1 cellular context compared by ENCODE assay signal in the genomic region with DNA sequence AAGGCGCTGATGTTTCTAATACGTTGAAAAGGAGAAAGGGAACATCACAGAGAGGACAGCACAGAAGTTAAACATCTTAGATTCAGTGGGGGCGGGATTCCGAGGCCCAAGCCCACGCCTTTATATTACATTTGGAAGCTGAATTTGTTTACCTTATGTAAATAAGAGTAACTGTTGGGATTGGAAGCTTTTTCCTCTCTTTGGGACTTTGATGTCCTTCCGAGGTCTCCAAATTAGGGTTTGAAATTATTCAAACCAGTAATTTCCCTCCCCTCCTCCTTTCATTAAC.
TF ChIP-seq lines count a peak whose summit lies in the region.

No MANE protein-coding gene starts in this region.

TF ChIP-seq in HepG2, 621 proteins besides CTCF, POLR2A, EP300 and RAD21 (continued from another document):
- TF ChIP-seq, protein P1, sequence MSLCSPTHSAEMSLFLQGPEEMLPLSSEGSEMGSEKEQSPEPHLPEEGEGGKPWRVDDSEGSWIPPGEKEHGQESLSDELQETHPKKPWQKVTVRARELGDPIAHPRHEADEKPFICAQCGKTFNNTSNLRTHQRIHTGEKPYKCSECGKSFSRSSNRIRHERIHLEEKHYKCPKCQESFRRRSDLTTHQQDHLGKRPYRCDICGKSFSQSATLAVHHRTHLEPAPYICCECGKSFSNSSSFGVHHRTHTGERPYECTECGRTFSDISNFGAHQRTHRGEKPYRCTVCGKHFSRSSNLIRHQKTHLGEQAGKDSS (CRISPR knock-in tag; IDR thresholded peaks at IDR 0.05; ENCODE audit: borderline replicate concordance, low read depth): no peak; the same call in none of the 2 replicates
- TF ChIP-seq, protein P2, sequence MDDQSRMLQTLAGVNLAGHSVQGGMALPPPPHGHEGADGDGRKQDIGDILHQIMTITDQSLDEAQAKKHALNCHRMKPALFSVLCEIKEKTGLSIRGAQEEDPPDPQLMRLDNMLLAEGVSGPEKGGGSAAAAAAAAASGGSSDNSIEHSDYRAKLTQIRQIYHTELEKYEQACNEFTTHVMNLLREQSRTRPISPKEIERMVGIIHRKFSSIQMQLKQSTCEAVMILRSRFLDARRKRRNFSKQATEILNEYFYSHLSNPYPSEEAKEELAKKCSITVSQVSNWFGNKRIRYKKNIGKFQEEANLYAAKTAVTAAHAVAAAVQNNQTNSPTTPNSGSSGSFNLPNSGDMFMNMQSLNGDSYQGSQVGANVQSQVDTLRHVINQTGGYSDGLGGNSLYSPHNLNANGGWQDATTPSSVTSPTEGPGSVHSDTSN (CRISPR knock-in tag; IDR thresholded peaks at IDR 0.05; ENCODE audit: borderline replicate concordance): 0 out of 2 replicates have a peak, but pooled peaks have one; percentile 3
- TF ChIP-seq ZNF547 (CRISPR knock-in tag; IDR thresholded peaks at IDR 0.05): peak; percentile 29; the same call in 1 of the 2 replicates
- TF ChIP-seq, protein P3, sequence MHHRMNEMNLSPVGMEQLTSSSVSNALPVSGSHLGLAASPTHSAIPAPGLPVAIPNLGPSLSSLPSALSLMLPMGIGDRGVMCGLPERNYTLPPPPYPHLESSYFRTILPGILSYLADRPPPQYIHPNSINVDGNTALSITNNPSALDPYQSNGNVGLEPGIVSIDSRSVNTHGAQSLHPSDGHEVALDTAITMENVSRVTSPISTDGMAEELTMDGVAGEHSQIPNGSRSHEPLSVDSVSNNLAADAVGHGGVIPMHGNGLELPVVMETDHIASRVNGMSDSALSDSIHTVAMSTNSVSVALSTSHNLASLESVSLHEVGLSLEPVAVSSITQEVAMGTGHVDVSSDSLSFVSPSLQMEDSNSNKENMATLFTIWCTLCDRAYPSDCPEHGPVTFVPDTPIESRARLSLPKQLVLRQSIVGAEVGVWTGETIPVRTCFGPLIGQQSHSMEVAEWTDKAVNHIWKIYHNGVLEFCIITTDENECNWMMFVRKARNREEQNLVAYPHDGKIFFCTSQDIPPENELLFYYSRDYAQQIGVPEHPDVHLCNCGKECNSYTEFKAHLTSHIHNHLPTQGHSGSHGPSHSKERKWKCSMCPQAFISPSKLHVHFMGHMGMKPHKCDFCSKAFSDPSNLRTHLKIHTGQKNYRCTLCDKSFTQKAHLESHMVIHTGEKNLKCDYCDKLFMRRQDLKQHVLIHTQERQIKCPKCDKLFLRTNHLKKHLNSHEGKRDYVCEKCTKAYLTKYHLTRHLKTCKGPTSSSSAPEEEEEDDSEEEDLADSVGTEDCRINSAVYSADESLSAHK (CRISPR knock-in tag; IDR thresholded peaks at IDR 0.05; ENCODE audit: borderline replicate concordance): no peak
- TF ChIP-seq ZNF383 (CRISPR knock-in tag; IDR thresholded peaks at IDR 0.05; ENCODE audit: borderline replicate concordance): 0 out of 2 replicates have a peak, but pooled peaks have one; percentile 55
- TF ChIP-seq, protein P4, sequence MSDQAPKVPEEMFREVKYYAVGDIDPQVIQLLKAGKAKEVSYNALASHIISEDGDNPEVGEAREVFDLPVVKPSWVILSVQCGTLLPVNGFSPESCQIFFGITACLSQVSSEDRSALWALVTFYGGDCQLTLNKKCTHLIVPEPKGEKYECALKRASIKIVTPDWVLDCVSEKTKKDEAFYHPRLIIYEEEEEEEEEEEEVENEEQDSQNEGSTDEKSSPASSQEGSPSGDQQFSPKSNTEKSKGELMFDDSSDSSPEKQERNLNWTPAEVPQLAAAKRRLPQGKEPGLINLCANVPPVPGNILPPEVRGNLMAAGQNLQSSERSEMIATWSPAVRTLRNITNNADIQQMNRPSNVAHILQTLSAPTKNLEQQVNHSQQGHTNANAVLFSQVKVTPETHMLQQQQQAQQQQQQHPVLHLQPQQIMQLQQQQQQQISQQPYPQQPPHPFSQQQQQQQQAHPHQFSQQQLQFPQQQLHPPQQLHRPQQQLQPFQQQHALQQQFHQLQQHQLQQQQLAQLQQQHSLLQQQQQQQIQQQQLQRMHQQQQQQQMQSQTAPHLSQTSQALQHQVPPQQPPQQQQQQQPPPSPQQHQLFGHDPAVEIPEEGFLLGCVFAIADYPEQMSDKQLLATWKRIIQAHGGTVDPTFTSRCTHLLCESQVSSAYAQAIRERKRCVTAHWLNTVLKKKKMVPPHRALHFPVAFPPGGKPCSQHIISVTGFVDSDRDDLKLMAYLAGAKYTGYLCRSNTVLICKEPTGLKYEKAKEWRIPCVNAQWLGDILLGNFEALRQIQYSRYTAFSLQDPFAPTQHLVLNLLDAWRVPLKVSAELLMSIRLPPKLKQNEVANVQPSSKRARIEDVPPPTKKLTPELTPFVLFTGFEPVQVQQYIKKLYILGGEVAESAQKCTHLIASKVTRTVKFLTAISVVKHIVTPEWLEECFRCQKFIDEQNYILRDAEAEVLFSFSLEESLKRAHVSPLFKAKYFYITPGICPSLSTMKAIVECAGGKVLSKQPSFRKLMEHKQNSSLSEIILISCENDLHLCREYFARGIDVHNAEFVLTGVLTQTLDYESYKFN (CRISPR knock-in tag; conservative IDR thresholded peaks at IDR 0.05): peak; percentile 12; the same call in 1 of the 2 replicates
- TF ChIP-seq SMARCC2 (IDR thresholded peaks at IDR 0.05): no peak
- TF ChIP-seq SPEN (CRISPR knock-in tag; IDR thresholded peaks at IDR 0.05; ENCODE audit: low read depth): 0 out of 2 replicates have a peak, but pooled peaks have one; percentile 2
- no peak for TF ChIP-seq MIER2 (CRISPR knock-in tag; IDR thresholded peaks at IDR 0.05)
- 0 out of 2 replicates have a peak, but pooled peaks have one; percentile 21 for TF ChIP-seq ZSCAN31 (CRISPR knock-in tag; IDR thresholded peaks at IDR 0.05; ENCODE audit: low read depth)
- TF ChIP-seq, protein P5, sequence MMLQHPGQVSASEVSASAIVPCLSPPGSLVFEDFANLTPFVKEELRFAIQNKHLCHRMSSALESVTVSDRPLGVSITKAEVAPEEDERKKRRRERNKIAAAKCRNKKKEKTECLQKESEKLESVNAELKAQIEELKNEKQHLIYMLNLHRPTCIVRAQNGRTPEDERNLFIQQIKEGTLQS (CRISPR knock-in tag; IDR thresholded peaks at IDR 0.05): no peak
- 0 out of 2 replicates have a peak, but pooled peaks have one; percentile 2 for TF ChIP-seq THYN1 (CRISPR knock-in tag; IDR thresholded peaks at IDR 0.05; ENCODE audit: borderline replicate concordance, low read depth)
- no peak for TF ChIP-seq RBFOX2 (IDR thresholded peaks at IDR 0.05; ENCODE audit: low read depth, low read length)
- TF ChIP-seq ZFX (CRISPR knock-in tag; IDR thresholded peaks at IDR 0.05; ENCODE audit: low read depth): peak; percentile 21; the same call in 1 of the 2 replicates
- no peak for TF ChIP-seq HNRNPLL (IDR thresholded peaks at IDR 0.05; ENCODE audit: low read depth, low read length, poor library complexity, severe bottlenecking)
- TF ChIP-seq, protein P6, sequence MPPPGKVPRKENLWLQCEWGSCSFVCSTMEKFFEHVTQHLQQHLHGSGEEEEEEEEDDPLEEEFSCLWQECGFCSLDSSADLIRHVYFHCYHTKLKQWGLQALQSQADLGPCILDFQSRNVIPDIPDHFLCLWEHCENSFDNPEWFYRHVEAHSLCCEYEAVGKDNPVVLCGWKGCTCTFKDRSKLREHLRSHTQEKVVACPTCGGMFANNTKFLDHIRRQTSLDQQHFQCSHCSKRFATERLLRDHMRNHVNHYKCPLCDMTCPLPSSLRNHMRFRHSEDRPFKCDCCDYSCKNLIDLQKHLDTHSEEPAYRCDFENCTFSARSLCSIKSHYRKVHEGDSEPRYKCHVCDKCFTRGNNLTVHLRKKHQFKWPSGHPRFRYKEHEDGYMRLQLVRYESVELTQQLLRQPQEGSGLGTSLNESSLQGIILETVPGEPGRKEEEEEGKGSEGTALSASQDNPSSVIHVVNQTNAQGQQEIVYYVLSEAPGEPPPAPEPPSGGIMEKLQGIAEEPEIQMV (CRISPR knock-in tag; IDR thresholded peaks at IDR 0.05; ENCODE audit: low read depth): no peak; the same call in 1 of the 2 replicates
- 0 out of 2 replicates have a peak, but pooled peaks have one; percentile 25 for TF ChIP-seq GLI4 (CRISPR knock-in tag; IDR thresholded peaks at IDR 0.05; ENCODE audit: borderline replicate concordance)
- TF ChIP-seq CEBPG (CRISPR knock-in tag; IDR thresholded peaks at IDR 0.05): no peak
- TF ChIP-seq NR1H2 (CRISPR knock-in tag; IDR thresholded peaks at IDR 0.05; ENCODE audit: borderline replicate concordance, low read depth): no peak
- TF ChIP-seq, protein P7, sequence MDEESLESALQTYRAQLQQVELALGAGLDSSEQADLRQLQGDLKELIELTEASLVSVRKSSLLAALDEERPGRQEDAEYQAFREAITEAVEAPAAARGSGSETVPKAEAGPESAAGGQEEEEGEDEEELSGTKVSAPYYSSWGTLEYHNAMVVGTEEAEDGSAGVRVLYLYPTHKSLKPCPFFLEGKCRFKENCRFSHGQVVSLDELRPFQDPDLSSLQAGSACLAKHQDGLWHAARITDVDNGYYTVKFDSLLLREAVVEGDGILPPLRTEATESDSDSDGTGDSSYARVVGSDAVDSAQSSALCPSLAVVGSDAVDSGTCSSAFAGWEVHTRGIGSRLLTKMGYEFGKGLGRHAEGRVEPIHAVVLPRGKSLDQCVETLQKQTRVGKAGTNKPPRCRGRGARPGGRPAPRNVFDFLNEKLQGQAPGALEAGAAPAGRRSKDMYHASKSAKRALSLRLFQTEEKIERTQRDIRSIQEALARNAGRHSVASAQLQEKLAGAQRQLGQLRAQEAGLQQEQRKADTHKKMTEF (CRISPR knock-in tag; IDR thresholded peaks at IDR 0.05): no peak
- 0 out of 2 replicates have a peak, but pooled peaks have one; percentile 0 for TF ChIP-seq ZNF44 (CRISPR knock-in tag; IDR thresholded peaks at IDR 0.05)
- TF ChIP-seq ZNF33B (CRISPR knock-in tag; IDR thresholded peaks at IDR 0.05): no peak; the same call in 1 of the 2 replicates
- no peak for TF ChIP-seq ZNF777 (CRISPR knock-in tag; IDR thresholded peaks at IDR 0.05)
- no peak for TF ChIP-seq KDM3A (CRISPR knock-in tag; IDR thresholded peaks at IDR 0.05; ENCODE audit: low read depth)
- no peak for TF ChIP-seq ZNF883 (CRISPR knock-in tag; IDR thresholded peaks at IDR 0.05; ENCODE audit: not compliant biosample characterization)
- no peak for TF ChIP-seq ZNF792 (CRISPR knock-in tag; IDR thresholded peaks at IDR 0.05)
- TF ChIP-seq SNAPC2 (CRISPR knock-in tag; IDR thresholded peaks at IDR 0.05): no peak
- TF ChIP-seq CBFB (CRISPR knock-in tag; IDR thresholded peaks at IDR 0.05): no peak
- TF ChIP-seq RFXANK (CRISPR knock-in tag; IDR thresholded peaks at IDR 0.05): no peak
- no peak; the same call in 1 of the 2 replicates for TF ChIP-seq KMT2A (CRISPR knock-in tag; IDR thresholded peaks at IDR 0.05)
- no peak for TF ChIP-seq GABPB1 (CRISPR knock-in tag; IDR thresholded peaks at IDR 0.05)
- TF ChIP-seq, protein P8, sequence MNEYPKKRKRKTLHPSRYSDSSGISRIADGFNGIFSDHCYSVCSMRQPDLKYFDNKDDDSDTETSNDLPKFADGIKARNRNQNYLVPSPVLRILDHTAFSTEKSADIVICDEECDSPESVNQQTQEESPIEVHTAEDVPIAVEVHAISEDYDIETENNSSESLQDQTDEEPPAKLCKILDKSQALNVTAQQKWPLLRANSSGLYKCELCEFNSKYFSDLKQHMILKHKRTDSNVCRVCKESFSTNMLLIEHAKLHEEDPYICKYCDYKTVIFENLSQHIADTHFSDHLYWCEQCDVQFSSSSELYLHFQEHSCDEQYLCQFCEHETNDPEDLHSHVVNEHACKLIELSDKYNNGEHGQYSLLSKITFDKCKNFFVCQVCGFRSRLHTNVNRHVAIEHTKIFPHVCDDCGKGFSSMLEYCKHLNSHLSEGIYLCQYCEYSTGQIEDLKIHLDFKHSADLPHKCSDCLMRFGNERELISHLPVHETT (CRISPR knock-in tag; conservative IDR thresholded peaks at IDR 0.05): no peak
- TF ChIP-seq ZNF235 (CRISPR knock-in tag; IDR thresholded peaks at IDR 0.05; ENCODE audit: borderline replicate concordance): no peak
- TF ChIP-seq, protein P9, sequence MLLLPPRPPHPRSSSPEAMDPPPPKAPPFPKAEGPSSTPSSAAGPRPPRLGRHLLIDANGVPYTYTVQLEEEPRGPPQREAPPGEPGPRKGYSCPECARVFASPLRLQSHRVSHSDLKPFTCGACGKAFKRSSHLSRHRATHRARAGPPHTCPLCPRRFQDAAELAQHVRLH (CRISPR knock-in tag; IDR thresholded peaks at IDR 0.05; ENCODE audit: borderline replicate concordance, low read depth): no peak; the same call in 1 of the 2 replicates
- TF ChIP-seq KLF9 (CRISPR knock-in tag; IDR thresholded peaks at IDR 0.05; ENCODE audit: low read depth): no peak
- peak; percentile 80 for TF ChIP-seq RBM22 (optimal IDR thresholded peaks at IDR 0.05; ENCODE audit: low read length)
- TF ChIP-seq ZSCAN21 (CRISPR knock-in tag; IDR thresholded peaks at IDR 0.05; ENCODE audit: borderline replicate concordance): no peak
TF ChIP-seq in HepG2: peak in this region for 50.
